In the genomic region with DNA sequence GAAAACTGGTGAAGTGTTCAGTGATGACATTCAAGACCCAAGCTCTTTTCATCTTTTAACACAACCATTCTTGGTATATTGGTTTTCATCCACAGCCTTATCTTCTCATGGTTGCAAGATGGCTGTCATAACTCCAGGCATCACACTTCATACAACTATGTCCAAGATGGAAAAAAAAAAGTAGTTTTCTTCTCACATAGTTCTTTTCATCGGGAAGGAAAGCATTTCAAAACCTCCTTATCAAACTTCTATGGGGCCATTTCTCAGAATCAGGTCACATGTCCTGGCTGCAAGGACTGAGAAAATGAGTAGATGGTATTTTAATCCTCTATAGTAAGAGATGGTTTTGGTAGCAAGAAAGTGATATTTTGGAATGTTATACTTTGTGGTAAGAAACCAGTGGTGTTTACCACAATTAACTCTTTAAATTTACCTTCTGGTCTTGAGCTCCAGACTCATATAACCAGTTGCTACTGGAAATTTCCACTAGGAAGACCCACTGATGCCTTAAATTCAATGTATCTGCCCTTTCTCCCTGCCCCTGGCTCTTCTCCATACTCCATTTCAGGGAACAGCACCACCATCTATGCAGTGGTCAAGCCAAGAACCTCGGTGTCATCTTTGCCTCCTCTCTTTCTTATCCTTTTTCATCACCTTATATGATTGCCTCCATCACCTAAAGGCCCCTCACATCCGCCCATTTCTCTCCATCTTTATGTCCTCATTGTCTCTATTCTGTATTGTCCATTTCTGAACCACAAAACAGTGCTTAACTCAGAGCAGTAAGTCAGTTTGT, we compare ENCODE assay signal across 20 cellular contexts. TPM values are rescaled to one million over a fixed set of nuclear protein-coding genes. Genes with fewer than 3 reads are reported as not detected.
"Had no signal": no experiment of that assay in that cellular context is flagged by ENCODE, and none has a peak within 500 bp of the region (broad histone marks: within the 10 kb centered on the region; RNA-seq: fewer than 3 reads in every experiment).

No MANE protein-coding gene starts in this region.

- DNase-seq: activated CD4-positive, alpha-beta T cell treated with anti-CD3 and anti-CD28 coated beads, Interleukin-2, amount 50 U/mL, for 4 hours; activated naive CD4-positive, alpha-beta T cell; activated naive CD8-positive, alpha-beta T cell treated with anti-CD3 and anti-CD28 coated beads, Interleukin-2, amount 10 ng/mL, durations not matched to agents 7 days and 5 days; activated T-cell treated with anti-CD3 and anti-CD28 coated beads for 4 hours; aorta; gastrocnemius medialis; islet precursor cell; left ventricle myocardium superior; natural killer cell; occipital lobe; small intestine; stimulated activated CD4-positive, alpha-beta T cell treated with anti-CD3 and anti-CD28 coated beads, Interleukin-4, amount 100 ng/mL, for 24 hours; stimulated activated naive CD4-positive, alpha-beta T cell; substantia nigra; T-cell; T1000 had no signal

- H3K27ac Mint-ChIP-seq: activated naive CD8-positive, alpha-beta T cell treated with anti-CD3 and anti-CD28 coated beads, Interleukin-2, amount 10 ng/mL, durations not matched to agents 7 days and 5 days; memory B cell; natural killer cell; T-cell had no signal

- ATAC-seq: activated CD4-positive, CD25-positive, alpha-beta regulatory T cell treated with anti-CD3 and anti-CD28 coated beads, Interleukin-2, amount 50 U/mL, for 24 hours; gastrocnemius medialis; left ventricle myocardium superior; natural killer cell; T-cell had no signal

- H3K36me3 Mint-ChIP-seq: activated naive CD8-positive, alpha-beta T cell treated with anti-CD3 and anti-CD28 coated beads, Interleukin-2, amount 10 ng/mL, durations not matched to agents 7 days and 5 days; natural killer cell; T-cell had no signal

- H3K27me3 Mint-ChIP-seq: activated naive CD8-positive, alpha-beta T cell treated with anti-CD3 and anti-CD28 coated beads, Interleukin-2, amount 10 ng/mL, durations not matched to agents 7 days and 5 days; memory B cell; T-cell had no signal

- H3K4me1 Mint-ChIP-seq: activated naive CD8-positive, alpha-beta T cell treated with anti-CD3 and anti-CD28 coated beads, Interleukin-2, amount 10 ng/mL, durations not matched to agents 7 days and 5 days; memory B cell; natural killer cell; T-cell had no signal

- H3K27ac ChIP-seq: gastrocnemius medialis, tibial nerve, vagina had no signal

- H3K27me3 ChIP-seq: gastrocnemius medialis, tibial nerve, vagina had no signal

- H3K36me3 ChIP-seq: gastrocnemius medialis, tibial nerve, vagina had no signal

- H3K9me3 ChIP-seq: gastrocnemius medialis, tibial nerve, vagina had no signal

- H3K4me3 Mint-ChIP-seq: activated naive CD8-positive, alpha-beta T cell treated with anti-CD3 and anti-CD28 coated beads, Interleukin-2, amount 10 ng/mL, durations not matched to agents 7 days and 5 days; memory B cell; natural killer cell; T-cell had no signal

- H3K4me1 ChIP-seq: gastrocnemius medialis, vagina had no signal

- H3K9me3 Mint-ChIP-seq: activated naive CD8-positive, alpha-beta T cell treated with anti-CD3 and anti-CD28 coated beads, Interleukin-2, amount 10 ng/mL, durations not matched to agents 7 days and 5 days; natural killer cell; T-cell had no signal

- H3K4me3 ChIP-seq: gastrocnemius medialis, tibial nerve, vagina had no signal

RNA-seq across cellular contexts. Expression of a gene that starts 48.7 kb away (rescaled TPM):
- total RNA-seq: activated naive CD8-positive, alpha-beta T cell treated with anti-CD3 and anti-CD28 coated beads, Interleukin-2, amount 10 ng/mL, durations not matched to agents 7 days and 5 days; natural killer cell; T-cell had no signal
